ENCODE assay signal across 1 cellular context in genomic region chr22:20239063-20239950, GRCh38.
TF ChIP-seq lines count a peak whose summit lies in the region.

No MANE protein-coding gene starts in this region.

TF ChIP-seq in H1, 55 proteins besides CTCF, POLR2A, EP300 and RAD21 (continued from another document):
- TF ChIP-seq KDM5A (IDR thresholded peaks at IDR 0.05; ENCODE audit: low read length) (no peak), HDAC2 (IDR thresholded peaks at IDR 0.05; ENCODE audit: borderline replicate concordance in 1 of 2, low read depth in 2 of 2, low read length in 2 of 2) (no peak), HDAC6 (IDR thresholded peaks at IDR 0.05; ENCODE audit: low read depth, low read length) (no peak), RXRA (IDR thresholded peaks at IDR 0.05; ENCODE audit: insufficient read depth, low read depth, low read length) (no peak), CEBPB (IDR thresholded peaks at IDR 0.05; ENCODE audit: low read depth, low read length) (no peak), KDM4A (IDR thresholded peaks at IDR 0.05; ENCODE audit: low read depth, low read length, severe bottlenecking) (no peak)
- TF ChIP-seq, protein P1, sequence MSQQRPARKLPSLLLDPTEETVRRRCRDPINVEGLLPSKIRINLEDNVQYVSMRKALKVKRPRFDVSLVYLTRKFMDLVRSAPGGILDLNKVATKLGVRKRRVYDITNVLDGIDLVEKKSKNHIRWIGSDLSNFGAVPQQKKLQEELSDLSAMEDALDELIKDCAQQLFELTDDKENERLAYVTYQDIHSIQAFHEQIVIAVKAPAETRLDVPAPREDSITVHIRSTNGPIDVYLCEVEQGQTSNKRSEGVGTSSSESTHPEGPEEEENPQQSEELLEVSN (IDR thresholded peaks at IDR 0.05): no peak
- TF ChIP-seq, protein P2, sequence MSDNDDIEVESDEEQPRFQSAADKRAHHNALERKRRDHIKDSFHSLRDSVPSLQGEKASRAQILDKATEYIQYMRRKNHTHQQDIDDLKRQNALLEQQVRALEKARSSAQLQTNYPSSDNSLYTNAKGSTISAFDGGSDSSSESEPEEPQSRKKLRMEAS (IDR thresholded peaks at IDR 0.05): no peak
TF ChIP-seq in H1: peak in this region for 0.
